Comparison of ENCODE assay signal across 8 cellular contexts in genomic region chr11:130159657-130160459, GRCh38. TPM values are rescaled to one million over a fixed set of nuclear protein-coding genes. Genes with fewer than 3 reads are reported as not detected.
DNase-seq lines count a peak whose midpoint lies in the region; ATAC-seq and TF ChIP-seq lines count a peak whose summit lies in the region.

TSS of gene ST14 (plus strand) at chr11:130159782. CDS start at chr11:130159980, 198 bp downstream.

- H4K20me1 ChIP-seq in neural cell (ENCODE audit: insufficient read depth), result no peaks in the 10 kb centered on the region

- H3K4me3 ChIP-seq in neural cell (ENCODE audit: low read length), result peak within 1 kb of the TSS; percentile 31

- no peaks in the 10 kb centered on the region for H3K9me3 Mint-ChIP-seq in activated T-cell treated with anti-CD3 and anti-CD28 coated beads, Interleukin-2, amount 50 U/mL, for 4 hours
- no peaks in the 10 kb centered on the region for H3K9me3 Mint-ChIP-seq in endothelial cell (ENCODE audit: unreplicated experiment)

- no peaks in the 10 kb centered on the region for H3K9me2 ChIP-seq in neural cell (ENCODE audit: insufficient read depth, low read length)

- no peaks in the 10 kb centered on the region for H3K36me3 Mint-ChIP-seq in activated T-cell treated with anti-CD3 and anti-CD28 coated beads, Interleukin-2, amount 50 U/mL, for 4 hours (ENCODE audit: insufficient read depth)
- peaks cover 9% of the 10 kb centered on the region for H3K36me3 Mint-ChIP-seq in endothelial cell (ENCODE audit: low read depth, unreplicated experiment)

- H3K27me3 ChIP-seq in neural cell (ENCODE audit: insufficient read depth, low read depth, low read length), result peaks cover 49% of the 10 kb centered on the region

- no peak within 1 kb of the TSS for H3K27ac Mint-ChIP-seq in endothelial cell (ENCODE audit: unreplicated experiment)

- no peak within 1 kb of the TSS for H3K27ac ChIP-seq in neural cell (ENCODE audit: low read length)

- no peak within 1 kb of the TSS for H3K4me2 ChIP-seq in neural cell (ENCODE audit: low read length)

- no peak for TF ChIP-seq RAD21 in neural cell (conservative IDR thresholded peaks at IDR 0.05)

- H2AFZ ChIP-seq in neural cell (ENCODE audit: low read depth, low read length), result no peak within 1 kb of the TSS

- ATAC-seq in activated T-cell treated with anti-CD3 and anti-CD28 coated beads, Interleukin-2, amount 50 U/mL, for 4 hours, result peak in 1 of 2 donors; percentile 21
- ATAC-seq in GM21737 (IDR thresholded peaks at IDR 0.05; ENCODE audit: unreplicated experiment), result no peak

- TF ChIP-seq EP300 in neural cell (conservative IDR thresholded peaks at IDR 0.05; ENCODE audit: poor library complexity, severe bottlenecking), result no peak

- H3K4me3 Mint-ChIP-seq in activated T-cell treated with anti-CD3 and anti-CD28 coated beads, Interleukin-2, amount 50 U/mL, for 4 hours, result peak within 1 kb of the TSS; percentile 59
- H3K4me3 Mint-ChIP-seq in endothelial cell (ENCODE audit: unreplicated experiment), result peak within 1 kb of the TSS; percentile 84

- H3K4me1 Mint-ChIP-seq in activated T-cell treated with anti-CD3 and anti-CD28 coated beads, Interleukin-2, amount 50 U/mL, for 4 hours (ENCODE audit: low read depth), result peaks cover 14% of the 10 kb centered on the region
- peaks cover 21% of the 10 kb centered on the region for H3K4me1 Mint-ChIP-seq in endothelial cell (ENCODE audit: unreplicated experiment)

- no peak for TF ChIP-seq CTCF in endothelial cell (IDR thresholded peaks at IDR 0.05; ENCODE audit: unreplicated experiment)
- no peak for TF ChIP-seq CTCF in neural cell (IDR thresholded peaks at IDR 0.05; ENCODE audit: poor library complexity, severe bottlenecking)

- no peaks in the 10 kb centered on the region for H3K79me2 ChIP-seq in neural cell (replicated peaks; ENCODE audit: insufficient read depth, low read length)

- peaks cover 55% of the 10 kb centered on the region for H3K27me3 Mint-ChIP-seq in activated T-cell treated with anti-CD3 and anti-CD28 coated beads, Interleukin-2, amount 50 U/mL, for 4 hours (ENCODE audit: low read depth)
- peaks cover 22% of the 10 kb centered on the region for H3K27me3 Mint-ChIP-seq in endothelial cell (ENCODE audit: unreplicated experiment)

- no peak for DNase-seq in activated T-cell treated with anti-CD3 and anti-CD28 coated beads, Interleukin-2, amount 50 U/mL, for 4 hours
- DNase-seq in activated T-cell treated with anti-CD3 and anti-CD28 coated beads, Interleukin-2, amount 50 U/mL, for 48 hours, result no peak
- DNase-seq in NCI-H774 (lab: John Stamatoyannopoulos, UW) (peak; percentile 74), endothelial cell (ENCODE audit: low spot score) (peak; percentile 33), HUDEP-2 (lab: John Stamatoyannopoulos, UW; ENCODE audit: unreplicated experiment in 76 of 76) (no peak), NCI-H82 (lab: John Stamatoyannopoulos, UW) (no peak)

- H3K9ac ChIP-seq in neural cell (ENCODE audit: low read length), result no peak within 1 kb of the TSS

- no peaks in the 10 kb centered on the region for H3K36me3 ChIP-seq in neural cell (ENCODE audit: insufficient read depth, low read length)

- H3F3A ChIP-seq in neural cell (ENCODE audit: insufficient read depth, low read length, poor library complexity, severe bottlenecking), result no peaks in the 10 kb centered on the region

- H3K9me3 ChIP-seq in neural cell (ENCODE audit: low read length), result no peaks in the 10 kb centered on the region

TF ChIP-seq in neural cell, 6 proteins besides CTCF, POLR2A, EP300 and RAD21:
- TF ChIP-seq SMC3 (conservative IDR thresholded peaks at IDR 0.05; ENCODE audit: poor library complexity) (no peak), POLR2AphosphoS5 (IDR thresholded peaks at IDR 0.05) (no peak), MXI1 (conservative IDR thresholded peaks at IDR 0.05; ENCODE audit: poor library complexity, severe bottlenecking) (no peak), TAF1 (IDR thresholded peaks at IDR 0.05; ENCODE audit: low read depth) (no peak), REST (IDR thresholded peaks at IDR 0.05; ENCODE audit: borderline replicate concordance) (no peak), EZH2 (IDR thresholded peaks at IDR 0.05; ENCODE audit: borderline replicate concordance, insufficient read depth, low read length, poor library complexity, severe bottlenecking) (no peak)

RNA-seq across cellular contexts. Expression of gene ST14, which starts in this region (rescaled TPM):
- total RNA-seq in activated T-cell treated with anti-CD3 and anti-CD28 coated beads, Interleukin-2, amount 50 U/mL, for 4 hours, result under 1 TPM; 0.21 to 0.30 (median 0.28) TPM
- total RNA-seq in endothelial cell (ENCODE audit: unreplicated experiment), result 8.7 TPM
- polyA plus RNA-seq in neural cell, result not detected in 2 replicates
- polyA minus RNA-seq in neural cell, result not detected in 2 replicates

Comparison
In these comparisons a context has a peak if more than half of its experiments do, and no peak if none do; other contexts are left out.
1. DNase-seq: peak in NCI-H774 (single experiment) and endothelial cell (single experiment); none in activated T-cell treated with anti-CD3 and anti-CD28 coated beads, Interleukin-2, amount 50 U/mL, for 4 hours (single experiment), activated T-cell treated with anti-CD3 and anti-CD28 coated beads, Interleukin-2, amount 50 U/mL, for 48 hours (0 of 2), HUDEP-2 (0 of 76) and NCI-H82 (single experiment).